Comparison of ENCODE assay signal across 8 cellular contexts in genomic region chrX:18377802-18378201, GRCh38. TPM values are rescaled to one million over a fixed set of nuclear protein-coding genes. Genes with fewer than 3 reads are reported as not detected.
DNase-seq lines count a peak whose midpoint lies in the region; ATAC-seq, FAIRE-seq and TF ChIP-seq lines count a peak whose summit lies in the region.
"Had no signal": no experiment of that assay in that cellular context is flagged by ENCODE, and none has a peak within 500 bp of the region (broad histone marks: within the 10 kb centered on the region; RNA-seq: fewer than 3 reads in every experiment).

No MANE protein-coding gene starts in this region.

- H3K4me1 ChIP-seq in endothelial cell of umbilical vein (ENCODE audit: control insufficient read depth, extremely low read depth, insufficient read depth, low read length), result no peaks in the 10 kb centered on the region

- no peak for TF ChIP-seq EP300 in Ishikawa (IDR thresholded peaks at IDR 0.05; ENCODE audit: borderline replicate concordance)

- H3K27me3 ChIP-seq in SU-DHL-6 (ENCODE audit: low read length) (no peaks in the 10 kb centered on the region), endothelial cell of umbilical vein (ENCODE audit: control insufficient read depth in 2 of 2, insufficient read depth in 2 of 2, low read length in 2 of 2) (no peaks in the 10 kb centered on the region)

- H2AFZ ChIP-seq in SU-DHL-6 (ENCODE audit: low read depth, low read length, severe bottlenecking) (no peak overlapping the region), endothelial cell of umbilical vein (ENCODE audit: low read depth, low read length) (no peak overlapping the region)

- no peaks in the 10 kb centered on the region for H4K20me1 ChIP-seq in SU-DHL-6 (ENCODE audit: low read depth, low read length)
- H4K20me1 ChIP-seq in endothelial cell of umbilical vein (replicated peaks; ENCODE audit: control insufficient read depth, extremely low read depth, insufficient read depth, low read length), result no peaks in the 10 kb centered on the region

- H3K4me3 ChIP-seq in SU-DHL-6 (ENCODE audit: insufficient read depth, low read length, poor library complexity, severe bottlenecking) (no peak overlapping the region), endothelial cell of umbilical vein (replicated peaks in 1 of 3; ENCODE audit: insufficient read depth in 1 of 3, low read depth in 1 of 3, low read length in 3 of 3) (no peak overlapping the region)

- no TSS peak for BruUV-seq in endothelial cell of umbilical vein (replicated peaks; lab: Mats Ljungman, UMichigan)

- TF ChIP-seq CTCF in SU-DHL-6 (IDR thresholded peaks at IDR 0.05; ENCODE audit: insufficient read depth, low read length, poor library complexity, severe bottlenecking) (peak; percentile 12), endothelial cell of umbilical vein (IDR thresholded peaks at IDR 0.05; ENCODE audit: extremely low read depth in 1 of 2, insufficient read depth in 1 of 2, low read depth in 1 of 2, low read length in 2 of 2) (peak; percentile 36 to 43)

- POLR2A ChIA-PET in endothelial cell of umbilical vein (lab: Charles Lee), result no interaction called here

- H3K9ac ChIP-seq in SU-DHL-6 (ENCODE audit: low read length) (no peak overlapping the region), endothelial cell of umbilical vein (replicated peaks; ENCODE audit: extremely low read depth, insufficient read depth, low read length) (no peak overlapping the region)

- H3K4me2 ChIP-seq in SU-DHL-6 (ENCODE audit: low read depth, low read length, poor library complexity, severe bottlenecking) (no peak overlapping the region), endothelial cell of umbilical vein (ENCODE audit: insufficient read depth, low read length) (no peak overlapping the region)

- ATAC-seq in GM21619 (IDR thresholded peaks at IDR 0.05; ENCODE audit: unreplicated experiment), result no peak

- no peaks in the 10 kb centered on the region for H3K9me1 ChIP-seq in endothelial cell of umbilical vein (replicated peaks; ENCODE audit: control insufficient read depth, extremely low read depth, insufficient read depth, low read length)

- no peaks in the 10 kb centered on the region for H3K36me3 ChIP-seq in SU-DHL-6 (ENCODE audit: low read length)
- H3K36me3 ChIP-seq in endothelial cell of umbilical vein (ENCODE audit: control insufficient read depth in 2 of 2, extremely low read depth in 1 of 2, insufficient read depth in 2 of 2, low read length in 2 of 2), result no peaks in the 10 kb centered on the region

- intact Hi-C loops in endothelial cell of umbilical vein (cut with micrococcal nuclease), result loop anchor here (1.0 kb wide), 1 partner anchor 590 kb away; no protein-coding TSS in a partner anchor

- peak; percentile 68 for TF ChIP-seq RAD21 in Ishikawa (IDR thresholded peaks at IDR 0.05; ENCODE audit: low read depth)

- H3F3A ChIP-seq in SU-DHL-6 (ENCODE audit: insufficient read depth), result no peaks in the 10 kb centered on the region

- CTCF ChIA-PET in endothelial cell of umbilical vein (lab: Charles Lee), result interaction anchor here (0.7 to 3.5 kb wide), 7 partner anchors 35 to 956 kb away, joined by 3 to 26 read pairs (median 4); no protein-coding TSS in a partner anchor

- H3K79me2 ChIP-seq in SU-DHL-6 (ENCODE audit: insufficient read depth, low read length) (no peaks in the 10 kb centered on the region), endothelial cell of umbilical vein (ENCODE audit: control insufficient read depth, insufficient read depth, low read length) (no peaks in the 10 kb centered on the region)

- DNase-seq in ELR (ENCODE audit: low read depth), result peak; percentile 34
- DNase-seq in endothelial cell of umbilical vein (ENCODE audit: low read depth, low spot score), result peak; percentile 5
- DNase-seq in retina, result peak; percentile 26
- DNase-seq in SW 1271 (lab: John Stamatoyannopoulos, UW), result no peak

- H3K9me2 ChIP-seq in SU-DHL-6 (replicated peaks; ENCODE audit: insufficient read depth, low read length), result no peaks in the 10 kb centered on the region

- dilution Hi-C loops in endothelial cell of umbilical vein (cut with MboI; ENCODE audit: extremely low pct_ligation_motif_present, low sequenced_read_pairs), result no loop called here

- no peak for TF ChIP-seq POLR2A in endothelial cell of umbilical vein (IDR thresholded peaks at IDR 0.05; ENCODE audit: low read depth, low read length)

- H3K27ac ChIP-seq in SU-DHL-6 (ENCODE audit: low read depth, low read length) (no peak overlapping the region), endothelial cell of umbilical vein (ENCODE audit: insufficient read depth, low read depth, low read length) (no peak overlapping the region)

- FAIRE-seq in endothelial cell of umbilical vein (lab: Jason Lieb, UNC), result no peak
- FAIRE-seq: TTC549 had no signal

- H3K9me3 ChIP-seq in SU-DHL-6 (ENCODE audit: insufficient read depth, low read length) (no peaks in the 10 kb centered on the region), endothelial cell of umbilical vein (replicated peaks; ENCODE audit: control insufficient read depth, insufficient read depth, low read length) (no peaks in the 10 kb centered on the region)

TF ChIP-seq in Ishikawa, 13 proteins besides CTCF, POLR2A, EP300 and RAD21 (continues in another document):
- TF ChIP-seq MAX (IDR thresholded peaks at IDR 0.05) (no peak), TEAD4 (IDR thresholded peaks at IDR 0.05) (no peak), CREB1 (IDR thresholded peaks at IDR 0.05; ENCODE audit: low read depth) (no peak)

TF ChIP-seq in endothelial cell of umbilical vein, 7 proteins besides CTCF, POLR2A, EP300 and RAD21:
- TF ChIP-seq POLR2AphosphoS5 (IDR thresholded peaks at IDR 0.05; ENCODE audit: insufficient read depth, low read depth, low read length), result no peak
- no peak for TF ChIP-seq JUN (IDR thresholded peaks at IDR 0.05; ENCODE audit: borderline replicate concordance, insufficient read depth, insufficient read length, low read depth)
- no peak for TF ChIP-seq GATA2 (IDR thresholded peaks at IDR 0.05; ENCODE audit: insufficient read depth, insufficient read length, low read depth, low read length)
- TF ChIP-seq MYC (IDR thresholded peaks at IDR 0.05; ENCODE audit: low read depth, low read length), result no peak
- no peak for TF ChIP-seq FOS (IDR thresholded peaks at IDR 0.05; ENCODE audit: borderline replicate concordance, insufficient read depth, low read length)
- no peak for TF ChIP-seq EZH2 (IDR thresholded peaks at IDR 0.05; ENCODE audit: borderline replicate concordance, low read depth, low read length, severe bottlenecking)
- TF ChIP-seq MAX (IDR thresholded peaks at IDR 0.05; ENCODE audit: insufficient read depth, insufficient read length), result no peak

RNA-seq across cellular contexts. Expression of gene SCML2, which starts 23.3 kb away (rescaled TPM):
- total RNA-seq in endothelial cell of umbilical vein, result 0.69 and 2.7 TPM in 2 replicates
- 0.92 and 1.4 TPM in 2 replicates for polyA plus RNA-seq in endothelial cell of umbilical vein
- polyA plus RNA-seq in endothelial cell of umbilical vein (2011; cell fraction: cytosol; rRNA removed), result 1.0 and 1.1 TPM in 2 replicates
- polyA plus RNA-seq in endothelial cell of umbilical vein (2011; cell fraction: nucleus; rRNA removed), result 1.8 and 2.5 TPM in 2 replicates
- polyA plus RNA-seq in endothelial cell of umbilical vein (2012), result 0.82 and 1.1 TPM in 2 replicates
- polyA minus RNA-seq in endothelial cell of umbilical vein, result 0.83 and 0.95 TPM in 2 replicates
- 11.7 TPM for polyA minus RNA-seq in endothelial cell of umbilical vein (2011; cell fraction: cytosol; rRNA and poly(A)+ RNA removed)
- 1.1 and 1.4 TPM in 2 replicates for polyA minus RNA-seq in endothelial cell of umbilical vein (2011; cell fraction: nucleus; rRNA and poly(A)+ RNA removed)

RNA-seq across cellular contexts. Expression of gene CDKL5, which starts 47.6 kb away (rescaled TPM):
- 4.2 and 4.3 TPM in 2 replicates for total RNA-seq in endothelial cell of umbilical vein
- polyA plus RNA-seq in endothelial cell of umbilical vein, result 1.2 and 1.5 TPM in 2 replicates
- polyA plus RNA-seq in endothelial cell of umbilical vein (2011; cell fraction: cytosol; rRNA removed), result 0.93 and 1.1 TPM in 2 replicates
- 3.2 and 4.3 TPM in 2 replicates for polyA plus RNA-seq in endothelial cell of umbilical vein (2011; cell fraction: nucleus; rRNA removed)
- 2.2 TPM in 2 replicates for polyA plus RNA-seq in endothelial cell of umbilical vein (2012)
- 6.7 and 8.9 TPM in 2 replicates for polyA minus RNA-seq in endothelial cell of umbilical vein
- 4.2 TPM for polyA minus RNA-seq in endothelial cell of umbilical vein (2011; cell fraction: cytosol; rRNA and poly(A)+ RNA removed)
- polyA minus RNA-seq in endothelial cell of umbilical vein (2011; cell fraction: nucleus; rRNA and poly(A)+ RNA removed), result 5.4 and 9.4 TPM in 2 replicates

Comparison
In these comparisons a context has a peak if more than half of its experiments do, and no peak if none do; other contexts are left out.
1. DNase-seq: peak in ELR (single experiment), endothelial cell of umbilical vein (single experiment) and retina (single experiment); none in SW 1271 (0 of 2).